ENCODE assay signal across 8 cellular contexts in genomic region chr5:132961887-132962286, GRCh38. TPM values are rescaled to one million over a fixed set of nuclear protein-coding genes. Genes with fewer than 3 reads are reported as not detected.
A peak's percentile ranks its signal among the peaks of the same experiment; 100 is the strongest.
DNase-seq lines count a peak whose midpoint lies in the region; ATAC-seq and TF ChIP-seq lines count a peak whose summit lies in the region.

No MANE protein-coding gene starts in this region.

- peak overlapping the region; percentile 87 for H3K27ac ChIP-seq in SJSA1

- TF ChIP-seq CTCF in progenitor cell of endocrine pancreas (IDR thresholded peaks at IDR 0.05; ENCODE audit: unreplicated experiment), result no peak

- H3K36me3 Mint-ChIP-seq in progenitor cell of endocrine pancreas (ENCODE audit: insufficient read depth), result peaks cover 2% of the 10 kb centered on the region

- ATAC-seq in GM21367 (IDR thresholded peaks at IDR 0.05; ENCODE audit: unreplicated experiment) (no peak), GM18907 (IDR thresholded peaks at IDR 0.05; ENCODE audit: unreplicated experiment) (no peak)

- DNase-seq in H7 (no peak), SJSA1 (ENCODE audit: low read depth in 1 of 2, low spot score in 2 of 2) (peak in 1 of 2 experiments; percentile 24), fibroblast of gingiva (ENCODE audit: low read depth) (peak; percentile 36), progenitor cell of endocrine pancreas (ENCODE audit: low spot score, unreplicated experiment) (no peak), NCI-H1092 treated with DMSO at 0.1 percent for 48 hours (lab: John Stamatoyannopoulos, UW) (no peak), SKM-1 treated with dmso at 0.1 percent for 144 hours (lab: John Stamatoyannopoulos, UW; ENCODE audit: unreplicated experiment) (no peak)

- no peaks in the 10 kb centered on the region for H3K27me3 Mint-ChIP-seq in progenitor cell of endocrine pancreas

- H3K27me3 ChIP-seq in H7 (ENCODE audit: control insufficient read depth, insufficient read depth, low read length) (no peaks in the 10 kb centered on the region), SJSA1 (replicated peaks) (no peaks in the 10 kb centered on the region)

- peak overlapping the region; percentile 99 for H3K4me3 Mint-ChIP-seq in progenitor cell of endocrine pancreas (ENCODE audit: low read depth)

- peak overlapping the region; percentile 100 for H3K27ac Mint-ChIP-seq in progenitor cell of endocrine pancreas

- H3K9me3 ChIP-seq in SJSA1 (replicated peaks), result no peaks in the 10 kb centered on the region

- peaks cover 15% of the 10 kb centered on the region for H3K4me1 Mint-ChIP-seq in progenitor cell of endocrine pancreas (ENCODE audit: low read depth)

- peak overlapping the region; percentile 81 for H3K4me3 ChIP-seq in H7 (ENCODE audit: insufficient read depth, low read depth, low read length)
- H3K4me3 ChIP-seq in SJSA1, result peak overlapping the region; percentile 83

- H3K4me1 ChIP-seq in SJSA1 (replicated peaks), result peaks cover 15% of the 10 kb centered on the region

- H3K9me3 Mint-ChIP-seq in progenitor cell of endocrine pancreas (ENCODE audit: low read depth), result no peaks in the 10 kb centered on the region

- H3K36me3 ChIP-seq in H7 (replicated peaks; ENCODE audit: control insufficient read depth, insufficient read depth, low read length), result no peaks in the 10 kb centered on the region
- peaks cover 24% of the 10 kb centered on the region for H3K36me3 ChIP-seq in SJSA1

RNA-seq across cellular contexts. Expression of gene AFF4, which starts 1.5 kb away (rescaled TPM):
- total RNA-seq in H7 (2014; rRNA removed; shearing (Covaris generic)), result 25.1 and 40.9 TPM in 2 replicates
- total RNA-seq in SJSA1 (2014; rRNA removed; shearing (Covaris generic)), result 31.6 and 55.6 TPM in 2 replicates
- 91.8 and 101 TPM in 2 replicates for total RNA-seq in progenitor cell of endocrine pancreas
